Comparison of ENCODE assay signal across 16 cellular contexts in the genomic region with DNA sequence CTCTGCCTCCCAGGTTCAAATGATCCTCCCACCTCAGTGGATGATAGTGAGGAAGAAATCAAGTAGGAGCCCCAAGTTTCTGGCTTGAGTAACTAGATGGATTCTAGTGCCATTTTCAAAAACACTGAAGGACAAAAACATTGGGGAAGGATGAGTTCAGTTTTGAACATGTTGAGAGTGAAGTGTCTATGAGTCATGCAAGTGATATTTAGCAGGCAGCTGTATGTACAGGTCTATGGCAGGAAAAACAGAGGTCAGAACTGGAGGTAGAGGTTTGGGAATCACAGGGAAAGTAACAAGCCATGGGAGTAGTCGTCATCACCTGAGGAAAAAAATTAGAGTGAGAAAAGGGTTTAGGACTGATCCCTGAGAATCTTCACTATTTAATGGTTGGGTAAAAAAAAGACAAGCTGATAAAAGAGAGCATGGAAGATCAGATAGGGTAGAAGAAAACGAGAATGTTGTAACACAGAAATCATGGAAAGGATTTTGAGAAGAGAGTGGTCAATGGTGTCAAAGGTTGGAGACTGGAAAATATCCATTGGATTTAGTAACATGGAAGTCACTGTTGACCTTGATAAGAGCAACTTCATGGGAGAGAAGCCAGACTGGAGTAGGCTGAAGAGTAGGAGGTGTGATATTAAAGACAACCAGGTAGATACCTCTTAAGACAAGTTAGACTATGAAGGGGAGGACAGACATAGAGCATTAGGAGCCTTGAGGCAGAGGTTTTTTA. TPM values are rescaled to one million over a fixed set of nuclear protein-coding genes. Genes with fewer than 3 reads are reported as not detected.
DNase-seq lines count a peak whose midpoint lies in the region; ATAC-seq and TF ChIP-seq lines count a peak whose summit lies in the region.
"Had no signal": no experiment of that assay in that cellular context is flagged by ENCODE, and none has a peak within 500 bp of the region (broad histone marks: within the 10 kb centered on the region; RNA-seq: fewer than 3 reads in every experiment).

No MANE protein-coding gene starts in this region.

- H3K27me3 ChIP-seq in naive thymus-derived CD4-positive, alpha-beta T cell (ENCODE audit: control insufficient read depth in 2 of 2, insufficient read depth in 2 of 2, low read length in 2 of 2) = no peaks in the 10 kb centered on the region
- H3K27me3 ChIP-seq in transverse colon (no peaks in the 10 kb centered on the region), heart left ventricle (no peaks in the 10 kb centered on the region)
- H3K27me3 ChIP-seq: suprapubic skin had no signal

- peak overlapping the region in 6 of 9 donors; percentile 11 to 76 (median 30) for H3K27ac Mint-ChIP-seq in naive thymus-derived CD4-positive, alpha-beta T cell
- H3K27ac Mint-ChIP-seq: activated CD8-positive, alpha-beta T cell treated with anti-CD3 and anti-CD28 coated beads for 36 hours; activated naive CD4-positive, alpha-beta T cell treated with anti-CD3 and anti-CD28 coated beads for 36 hours; dendritic cell treated with granulocyte-macrophage colony-stimulating factor and Interleukin-4, amounts not matched to agents 40 ng/mL and 50 ng/mL, for 4 days; natural killer cell treated with Interleukin-12 subunit alpha and Interleukin-12 subunit beta and Interleukin-15 and Interleukin-18, amount 100 ng/mL, for 72 hours had no signal

- no peaks in the 10 kb centered on the region for H3K4me1 ChIP-seq in naive thymus-derived CD4-positive, alpha-beta T cell (ENCODE audit: control insufficient read depth in 2 of 2, insufficient read depth in 2 of 2, low read length in 2 of 2)
- H3K4me1 ChIP-seq in transverse colon = peaks cover 0 to 5% (median 0%) of the 10 kb centered on the region in 4 donors
- no peaks in the 10 kb centered on the region for H3K4me1 ChIP-seq in heart left ventricle

- TF ChIP-seq POLR2A in transverse colon (IDR thresholded peaks at IDR 0.05) (no peak), heart left ventricle (IDR thresholded peaks at IDR 0.05) (no peak)

- H3K4me3 ChIP-seq in naive thymus-derived CD4-positive, alpha-beta T cell (ENCODE audit: low read length) = no peak overlapping the region
- H3K4me3 ChIP-seq in transverse colon (no peak overlapping the region), heart left ventricle (no peak overlapping the region)
- H3K4me3 ChIP-seq: suprapubic skin had no signal

- TF ChIP-seq EP300 in transverse colon (IDR thresholded peaks at IDR 0.05; ENCODE audit: low read depth) = no peak

- no peaks in the 10 kb centered on the region for H3K36me3 ChIP-seq in naive thymus-derived CD4-positive, alpha-beta T cell (ENCODE audit: control insufficient read depth in 2 of 3, insufficient read depth in 3 of 3, low read length in 3 of 3)
- H3K36me3 ChIP-seq in transverse colon = no peaks in the 10 kb centered on the region
- no peaks in the 10 kb centered on the region for H3K36me3 ChIP-seq in heart left ventricle
- H3K36me3 ChIP-seq: suprapubic skin had no signal

- CTCF ChIA-PET in naive thymus-derived CD4-positive, alpha-beta T cell (lab: Charles Lee) = interaction anchor here (0.6 kb wide), 1 partner anchor 76 kb away, joined by 3 read pairs; no protein-coding TSS in a partner anchor

- no peak for TF ChIP-seq CTCF in transverse colon (IDR thresholded peaks at IDR 0.05)
- TF ChIP-seq CTCF in heart left ventricle (IDR thresholded peaks at IDR 0.05) = no peak

- in situ Hi-C loops in transverse colon (cut with MboI; ENCODE audit: low pct_ligation_motif_present in 1 of 4, low pct_unique_long_range_greater_than_20kb in 1 of 4, low sequenced_read_pairs in 3 of 4) = no loop called here

- H3K27ac ChIP-seq in naive thymus-derived CD4-positive, alpha-beta T cell (ENCODE audit: low read depth, low read length) = no peak overlapping the region
- no peak overlapping the region for H3K27ac ChIP-seq in transverse colon
- no peak overlapping the region for H3K27ac ChIP-seq in heart left ventricle
- H3K27ac ChIP-seq: suprapubic skin had no signal

- DNase-seq in EL (peak; percentile 59), LHCN-M2 (ENCODE audit: low read depth) (peak; percentile 60), amniotic epithelial cell (ENCODE audit: low read depth) (peak; percentile 26), transverse colon (no peak), heart left ventricle (no peak), cardiac septum (ENCODE audit: low spot score) (no peak)
- no peak for DNase-seq in naive thymus-derived CD4-positive, alpha-beta T cell
- DNase-seq: activated CD8-positive, alpha-beta T cell treated with anti-CD3 and anti-CD28 coated beads for 36 hours; activated naive CD4-positive, alpha-beta T cell treated with anti-CD3 and anti-CD28 coated beads for 36 hours; KBM-7; NCI-H2081 treated with DMSO at 0.1 percent for 48 hours; OCI-M1 had no signal

- no peak overlapping the region for H3K4me3 Mint-ChIP-seq in naive thymus-derived CD4-positive, alpha-beta T cell
- H3K4me3 Mint-ChIP-seq: activated CD8-positive, alpha-beta T cell treated with anti-CD3 and anti-CD28 coated beads for 36 hours; activated naive CD4-positive, alpha-beta T cell treated with anti-CD3 and anti-CD28 coated beads for 36 hours; dendritic cell treated with granulocyte-macrophage colony-stimulating factor and Interleukin-4, amounts not matched to agents 40 ng/mL and 50 ng/mL, for 4 days; natural killer cell treated with Interleukin-12 subunit alpha and Interleukin-12 subunit beta and Interleukin-15 and Interleukin-18, amount 100 ng/mL, for 72 hours had no signal

- intact Hi-C loops in naive thymus-derived CD4-positive, alpha-beta T cell (cut with micrococcal nuclease) = no loop called here
- intact Hi-C loops in transverse colon (cut with DNase I; ENCODE audit: low total_unique reads) = no loop called here
- intact Hi-C loops in heart left ventricle (cut with DNase I) = no loop called here
- intact Hi-C loops in cardiac septum (cut with DNase I) = no loop called here

- peaks cover 0 to 9% (median 0%) of the 10 kb centered on the region in 11 donors for H3K9me3 Mint-ChIP-seq in naive thymus-derived CD4-positive, alpha-beta T cell
- H3K9me3 Mint-ChIP-seq: activated CD8-positive, alpha-beta T cell treated with anti-CD3 and anti-CD28 coated beads for 36 hours; activated naive CD4-positive, alpha-beta T cell treated with anti-CD3 and anti-CD28 coated beads for 36 hours; dendritic cell treated with granulocyte-macrophage colony-stimulating factor and Interleukin-4, amounts not matched to agents 40 ng/mL and 50 ng/mL, for 4 days; natural killer cell treated with Interleukin-12 subunit alpha and Interleukin-12 subunit beta and Interleukin-15 and Interleukin-18, amount 100 ng/mL, for 72 hours had no signal

- peaks cover 16 to 68% (median 53%) of the 10 kb centered on the region in 7 donors for H3K4me1 Mint-ChIP-seq in naive thymus-derived CD4-positive, alpha-beta T cell

- no peaks in the 10 kb centered on the region for H3K9me3 ChIP-seq in naive thymus-derived CD4-positive, alpha-beta T cell (ENCODE audit: control insufficient read depth in 2 of 3, low read length in 3 of 3)
- H3K9me3 ChIP-seq in transverse colon = peaks cover 0 to 3% of the 10 kb centered on the region in 2 donors
- peaks cover 0 to 8% (median 0%) of the 10 kb centered on the region in 12 donors for H3K9me3 ChIP-seq in heart left ventricle
- H3K9me3 ChIP-seq: suprapubic skin had no signal

- POLR2A ChIA-PET in naive thymus-derived CD4-positive, alpha-beta T cell (lab: Charles Lee) = interaction anchor here (0.6 to 0.7 kb wide), 2 partner anchors 9 to 52 kb away, joined by 3 to 4 read pairs; no protein-coding TSS in a partner anchor

- H3K27me3 Mint-ChIP-seq in naive thymus-derived CD4-positive, alpha-beta T cell = no peaks in the 10 kb centered on the region
- H3K27me3 Mint-ChIP-seq: activated CD8-positive, alpha-beta T cell treated with anti-CD3 and anti-CD28 coated beads for 36 hours; dendritic cell treated with granulocyte-macrophage colony-stimulating factor and Interleukin-4, amounts not matched to agents 40 ng/mL and 50 ng/mL, for 4 days; natural killer cell treated with Interleukin-12 subunit alpha and Interleukin-12 subunit beta and Interleukin-15 and Interleukin-18, amount 100 ng/mL, for 72 hours had no signal

- H3K36me3 Mint-ChIP-seq in naive thymus-derived CD4-positive, alpha-beta T cell = peaks cover 13 to 45% (median 34%) of the 10 kb centered on the region in 5 donors

- no peak for ATAC-seq in naive thymus-derived CD4-positive, alpha-beta T cell
- ATAC-seq in heart left ventricle = no peak
- ATAC-seq: activated CD8-positive, alpha-beta T cell treated with anti-CD3 and anti-CD28 coated beads for 36 hours; natural killer cell treated with Interleukin-12 subunit alpha and Interleukin-12 subunit beta and Interleukin-15 and Interleukin-18, amount 100 ng/mL, for 72 hours; sciatic nerve had no signal

- 91 to 92% methylated on average over 2 of the region's 2 CpGs for WGBS in transverse colon (ENCODE audit: low coverage in 1 of 2), 2 donors
- 55 to 77% (median 75%) methylated on average over 2 of the region's 2 CpGs for WGBS in heart left ventricle, 4 donors

RNA-seq across cellular contexts. Expression of a gene that starts 53.1 kb away (rescaled TPM):
- total RNA-seq in LHCN-M2 (2014; rRNA removed) (13.1 and 15.8 TPM in 2 replicates), transverse colon (10 to 100 TPM in 2 of 4 donors, 1 to 10 TPM in 2; 6.0 to 17.9 (median 11.2) TPM), heart left ventricle (10 to 100 TPM in 2 of 9 donors, 1 to 10 TPM in 7; 4.6 to 11.6 (median 6.5) TPM), cardiac septum (7.5 TPM)
- 8.1 TPM for polyA plus RNA-seq in LHCN-M2 (2012)
- total RNA-seq in naive thymus-derived CD4-positive, alpha-beta T cell = 10 to 100 TPM in 4 of 5 experiments, 1 to 10 TPM in 1; 9.9 to 15.8 (median 14.9) TPM
- 10 to 100 TPM; 17.3 to 21.9 TPM for polyA plus RNA-seq in naive thymus-derived CD4-positive, alpha-beta T cell
- polyA plus RNA-seq in heart left ventricle = 1 to 10 TPM; 2.8 to 6.1 TPM

Comparison
In these comparisons a context has a peak if more than half of its experiments do, and no peak if none do; other contexts are left out.
1. DNase-seq: peak in EL (single experiment), LHCN-M2 (single experiment) and amniotic epithelial cell (single experiment); none in naive thymus-derived CD4-positive, alpha-beta T cell (0 of 9), transverse colon (single experiment), heart left ventricle (0 of 5) and cardiac septum (single experiment).